Comparison of ENCODE assay signal across 10 cellular contexts in the genomic region with DNA sequence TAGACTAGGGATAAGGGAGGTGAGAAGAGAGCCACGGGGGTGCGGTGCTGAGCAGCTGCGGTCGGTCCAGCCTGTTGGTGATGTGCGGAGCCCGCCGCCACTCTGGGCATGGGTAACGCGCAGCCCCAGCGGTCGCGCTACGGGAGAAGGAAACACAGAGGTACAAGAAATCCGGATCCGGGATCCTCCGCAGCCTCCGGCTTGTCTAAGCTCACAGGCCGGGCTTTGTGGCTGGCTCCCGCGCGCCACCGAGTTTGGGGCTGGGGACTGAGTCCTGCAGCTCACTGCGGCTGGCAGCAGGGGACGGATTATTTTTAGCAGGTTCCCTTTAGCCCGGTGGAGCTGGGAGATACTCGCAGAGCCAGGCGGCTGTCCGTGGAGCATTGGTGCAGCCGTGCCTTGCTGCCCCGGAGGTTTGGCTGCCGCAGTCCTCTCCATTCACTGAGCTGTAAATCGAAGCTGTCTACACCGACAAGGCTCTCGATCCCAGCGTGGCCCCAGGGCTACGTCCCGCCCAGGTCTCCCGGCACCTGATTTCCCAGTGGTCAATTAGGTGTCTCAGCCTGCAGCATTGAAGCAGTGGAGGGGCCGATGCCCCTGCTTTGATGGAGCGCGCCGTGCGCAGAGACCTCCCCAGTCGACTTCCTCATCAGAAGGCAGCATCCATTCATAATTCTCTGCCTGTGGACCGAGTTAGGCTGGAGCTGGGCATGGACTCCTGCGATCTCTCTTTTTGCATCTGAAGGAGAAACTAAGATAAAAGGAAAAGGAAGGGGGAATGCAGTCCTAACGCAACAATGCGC.
A peak's percentile ranks its signal among the peaks of the same experiment; 100 is the strongest.
DNase-seq lines count a peak whose midpoint lies in the region; TF ChIP-seq lines count a peak whose summit lies in the region.
"Had no signal": no experiment of that assay in that cellular context is flagged by ENCODE, and none has a peak within 500 bp of the region (broad histone marks: within the 10 kb centered on the region; RNA-seq: fewer than 3 reads in every experiment).

No MANE protein-coding gene starts in this region.

- TF ChIP-seq CTCF in AG04450 (IDR thresholded peaks at IDR 0.05; ENCODE audit: low read depth, low read length) (no peak), neural cell (IDR thresholded peaks at IDR 0.05; ENCODE audit: poor library complexity, severe bottlenecking) (no peak)

- POLR2A ChIA-PET in AG04450 (lab: Yijun Ruan, JAX) = no interaction called here

- no peak overlapping the region for H3K4me2 ChIP-seq in neural cell (ENCODE audit: low read length)

- no peaks in the 10 kb centered on the region for H3K9me2 ChIP-seq in neural cell (ENCODE audit: insufficient read depth, low read length)

- H3K4me3 Mint-ChIP-seq in T-helper 1 cell treated with Interleukin-12 subunit alpha and Interleukin-12 subunit beta and Interleukin-4 antibody, amounts not matched to agents 30 μg/mL and 1 μg/mL, for 36 hours = peak overlapping the region; percentile 90
- H3K4me3 Mint-ChIP-seq: memory B cell had no signal

- TF ChIP-seq RAD21 in neural cell (conservative IDR thresholded peaks at IDR 0.05) = no peak

- H3K27ac ChIP-seq in AG04450 (ENCODE audit: low read depth, low read length) (no peak overlapping the region), esophagus (ENCODE audit: low read depth in 2 of 2, low read length in 1 of 2) (no peak overlapping the region), neural cell (ENCODE audit: low read length) (peak overlapping the region; percentile 20)

- peak overlapping the region; percentile 44 for H3K4me3 ChIP-seq in AG04450 (ENCODE audit: low read depth, low read length)
- H3K4me3 ChIP-seq in esophagus (ENCODE audit: low read depth in 1 of 2, low read length in 2 of 2) = peak overlapping the region; percentile 2 to 18
- H3K4me3 ChIP-seq in neural cell (ENCODE audit: low read length) = peak overlapping the region; percentile 72

- no peaks in the 10 kb centered on the region for H3K79me2 ChIP-seq in neural cell (replicated peaks; ENCODE audit: insufficient read depth, low read length)

- H3K4me1 Mint-ChIP-seq in T-helper 1 cell treated with Interleukin-12 subunit alpha and Interleukin-12 subunit beta and Interleukin-4 antibody, amounts not matched to agents 30 μg/mL and 1 μg/mL, for 36 hours (ENCODE audit: low read depth) = peaks cover 23% of the 10 kb centered on the region
- H3K4me1 Mint-ChIP-seq: memory B cell had no signal

- H3K27me3 Mint-ChIP-seq in T-helper 1 cell treated with Interleukin-12 subunit alpha and Interleukin-12 subunit beta and Interleukin-4 antibody, amounts not matched to agents 30 μg/mL and 1 μg/mL, for 36 hours (ENCODE audit: low read depth) = peaks cover 10% of the 10 kb centered on the region

- H3K27me3 ChIP-seq in AG04450 (ENCODE audit: control insufficient read depth, insufficient read depth, low read length) (peaks cover 7% of the 10 kb centered on the region), esophagus (ENCODE audit: control insufficient read depth in 1 of 2, insufficient read depth in 2 of 2, low read length in 2 of 2) (no peaks in the 10 kb centered on the region), neural cell (ENCODE audit: insufficient read depth, low read depth, low read length) (peaks cover 2% of the 10 kb centered on the region)

- no peaks in the 10 kb centered on the region for H4K20me1 ChIP-seq in neural cell (ENCODE audit: insufficient read depth)

- peaks cover 0 to 10% of the 10 kb centered on the region in 2 donors for H3K4me1 ChIP-seq in esophagus (ENCODE audit: control insufficient read depth in 2 of 2, insufficient read depth in 2 of 2, low read length in 1 of 2)

- 19 to 46% methylated on average over 47 to 48 of the region's 48 CpGs for WGBS in esophagus, 2 donors

- in situ Hi-C loops in KBM-7 (cut with MboI; ENCODE audit: low pct_unique_long_range_greater_than_20kb, low sequenced_read_pairs) = no loop called here

- H3K36me3 ChIP-seq in esophagus (ENCODE audit: control insufficient read depth in 2 of 2, insufficient read depth in 2 of 2, low read length in 1 of 2) (no peaks in the 10 kb centered on the region), neural cell (ENCODE audit: insufficient read depth, low read length) (no peaks in the 10 kb centered on the region)

- peak overlapping the region; percentile 65 for H3K9ac ChIP-seq in neural cell (ENCODE audit: low read length)

- H3K9me3 ChIP-seq in AG04450 (ENCODE audit: control insufficient read depth, insufficient read depth, low read length) (no peaks in the 10 kb centered on the region), esophagus (ENCODE audit: control insufficient read depth in 2 of 2, insufficient read depth in 1 of 2, low read depth in 1 of 2, low read length in 1 of 2) (peaks cover 0 to 3% of the 10 kb centered on the region in 2 donors), neural cell (ENCODE audit: low read length) (no peaks in the 10 kb centered on the region)

- peak overlapping the region; percentile 8 for H2AFZ ChIP-seq in neural cell (ENCODE audit: low read depth, low read length)

- CTCF ChIA-PET in AG04450 (lab: Charles Lee) = no interaction called here

- H3F3A ChIP-seq in neural cell (ENCODE audit: insufficient read depth, low read length, poor library complexity, severe bottlenecking) = no peaks in the 10 kb centered on the region

- H3K27ac Mint-ChIP-seq in T-helper 1 cell treated with Interleukin-12 subunit alpha and Interleukin-12 subunit beta and Interleukin-4 antibody, amounts not matched to agents 30 μg/mL and 1 μg/mL, for 36 hours = peak overlapping the region; percentile 91
- H3K27ac Mint-ChIP-seq: memory B cell had no signal

- TF ChIP-seq EP300 in neural cell (conservative IDR thresholded peaks at IDR 0.05; ENCODE audit: poor library complexity, severe bottlenecking) = no peak

- no peaks in the 10 kb centered on the region for H3K9me3 Mint-ChIP-seq in T-helper 1 cell treated with Interleukin-12 subunit alpha and Interleukin-12 subunit beta and Interleukin-4 antibody, amounts not matched to agents 30 μg/mL and 1 μg/mL, for 36 hours
- H3K9me3 Mint-ChIP-seq: memory B cell had no signal

- DNase-seq in AG04450 (ENCODE audit: low read depth, low spot score) = no peak
- DNase-seq in COR-L47 (lab: John Stamatoyannopoulos, UW) = no peak
- DNase-seq in HT-29 (ENCODE audit: low spot score) = no peak
- no peak for DNase-seq in GM19240 (ENCODE audit: insufficient read length, low spot score)
- DNase-seq in KBM-7 = no peak
- DNase-seq: NCI-H2227 treated with DMSO at 0.1 percent for 48 hours had no signal

- peaks cover 3% of the 10 kb centered on the region for H3K36me3 Mint-ChIP-seq in T-helper 1 cell treated with Interleukin-12 subunit alpha and Interleukin-12 subunit beta and Interleukin-4 antibody, amounts not matched to agents 30 μg/mL and 1 μg/mL, for 36 hours (ENCODE audit: low read depth)
- H3K36me3 Mint-ChIP-seq: memory B cell had no signal

TF ChIP-seq in neural cell, 6 proteins besides CTCF, POLR2A, EP300 and RAD21:
- TF ChIP-seq SMC3 (conservative IDR thresholded peaks at IDR 0.05; ENCODE audit: poor library complexity) (no peak), TAF1 (IDR thresholded peaks at IDR 0.05; ENCODE audit: low read depth) (no peak), POLR2AphosphoS5 (IDR thresholded peaks at IDR 0.05) (no peak), MXI1 (conservative IDR thresholded peaks at IDR 0.05; ENCODE audit: poor library complexity, severe bottlenecking) (no peak), EZH2 (IDR thresholded peaks at IDR 0.05; ENCODE audit: borderline replicate concordance, insufficient read depth, low read length, poor library complexity, severe bottlenecking) (no peak)
- TF ChIP-seq, protein P1, sequence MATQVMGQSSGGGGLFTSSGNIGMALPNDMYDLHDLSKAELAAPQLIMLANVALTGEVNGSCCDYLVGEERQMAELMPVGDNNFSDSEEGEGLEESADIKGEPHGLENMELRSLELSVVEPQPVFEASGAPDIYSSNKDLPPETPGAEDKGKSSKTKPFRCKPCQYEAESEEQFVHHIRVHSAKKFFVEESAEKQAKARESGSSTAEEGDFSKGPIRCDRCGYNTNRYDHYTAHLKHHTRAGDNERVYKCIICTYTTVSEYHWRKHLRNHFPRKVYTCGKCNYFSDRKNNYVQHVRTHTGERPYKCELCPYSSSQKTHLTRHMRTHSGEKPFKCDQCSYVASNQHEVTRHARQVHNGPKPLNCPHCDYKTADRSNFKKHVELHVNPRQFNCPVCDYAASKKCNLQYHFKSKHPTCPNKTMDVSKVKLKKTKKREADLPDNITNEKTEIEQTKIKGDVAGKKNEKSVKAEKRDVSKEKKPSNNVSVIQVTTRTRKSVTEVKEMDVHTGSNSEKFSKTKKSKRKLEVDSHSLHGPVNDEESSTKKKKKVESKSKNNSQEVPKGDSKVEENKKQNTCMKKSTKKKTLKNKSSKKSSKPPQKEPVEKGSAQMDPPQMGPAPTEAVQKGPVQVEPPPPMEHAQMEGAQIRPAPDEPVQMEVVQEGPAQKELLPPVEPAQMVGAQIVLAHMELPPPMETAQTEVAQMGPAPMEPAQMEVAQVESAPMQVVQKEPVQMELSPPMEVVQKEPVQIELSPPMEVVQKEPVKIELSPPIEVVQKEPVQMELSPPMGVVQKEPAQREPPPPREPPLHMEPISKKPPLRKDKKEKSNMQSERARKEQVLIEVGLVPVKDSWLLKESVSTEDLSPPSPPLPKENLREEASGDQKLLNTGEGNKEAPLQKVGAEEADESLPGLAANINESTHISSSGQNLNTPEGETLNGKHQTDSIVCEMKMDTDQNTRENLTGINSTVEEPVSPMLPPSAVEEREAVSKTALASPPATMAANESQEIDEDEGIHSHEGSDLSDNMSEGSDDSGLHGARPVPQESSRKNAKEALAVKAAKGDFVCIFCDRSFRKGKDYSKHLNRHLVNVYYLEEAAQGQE (IDR thresholded peaks at IDR 0.05; ENCODE audit: borderline replicate concordance) = no peak

Comparison
In these comparisons a context has a peak if more than half of its experiments do, and no peak if none do; other contexts are left out.
1. H3K4me3 ChIP-seq: peak in every context shown above with its lines; median percentile 72 in neural cell; 44 in AG04450; 10 in esophagus.